1 cellular context compared by ENCODE assay signal in genomic region chr6:37759221-37760154, GRCh38.
TF ChIP-seq lines count a peak whose summit lies in the region.

No MANE protein-coding gene starts in this region.

TF ChIP-seq in SK-N-SH treated with all-trans-retinoic acid at 6 μM for 48 hours, 23 proteins besides CTCF, POLR2A, EP300 and RAD21 (continued from another document):
- no peak for TF ChIP-seq ISL1 (CRISPR knock-in tag; IDR thresholded peaks at IDR 0.05)
- TF ChIP-seq CREB5 (CRISPR knock-in tag; IDR thresholded peaks at IDR 0.05; ENCODE audit: low read depth), result no peak
